1 cellular context compared by ENCODE assay signal in the genomic region with DNA sequence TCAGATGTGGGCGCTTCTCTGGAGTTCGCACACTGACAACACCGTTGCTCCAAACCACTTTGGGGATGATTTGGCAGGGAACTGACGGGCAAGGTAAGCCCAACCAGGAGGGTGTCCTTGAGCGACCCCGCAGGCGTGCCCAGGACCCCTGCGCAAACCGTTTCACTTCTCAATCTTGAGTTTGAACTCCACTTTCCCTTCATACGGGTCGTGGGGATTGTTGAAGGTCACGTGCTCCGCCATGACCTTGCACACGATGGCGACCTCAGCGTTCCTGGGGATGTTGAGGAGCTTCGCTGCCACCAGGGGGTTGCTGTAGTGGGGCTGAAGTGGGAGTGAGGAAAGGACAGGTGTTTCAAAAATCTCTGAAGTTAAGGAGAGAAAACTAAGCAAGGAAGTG.
TF ChIP-seq lines count a peak whose summit lies in the region.

No MANE protein-coding gene starts in this region.

TF ChIP-seq in HepG2, 621 proteins besides CTCF, POLR2A, EP300 and RAD21:
- TF ChIP-seq ZBTB2 (CRISPR knock-in tag; IDR thresholded peaks at IDR 0.05; ENCODE audit: low read depth) (no peak), TBX2 (CRISPR knock-in tag; IDR thresholded peaks at IDR 0.05; ENCODE audit: borderline replicate concordance) (no peak), ZNF780A (CRISPR knock-in tag; IDR thresholded peaks at IDR 0.05) (no peak), MATR3 (CRISPR knock-in tag; IDR thresholded peaks at IDR 0.05) (no peak), BCL6 (CRISPR knock-in tag; IDR thresholded peaks at IDR 0.05) (no peak), ZNF800 (CRISPR knock-in tag; IDR thresholded peaks at IDR 0.05) (no peak)
- TF ChIP-seq, protein P1, sequence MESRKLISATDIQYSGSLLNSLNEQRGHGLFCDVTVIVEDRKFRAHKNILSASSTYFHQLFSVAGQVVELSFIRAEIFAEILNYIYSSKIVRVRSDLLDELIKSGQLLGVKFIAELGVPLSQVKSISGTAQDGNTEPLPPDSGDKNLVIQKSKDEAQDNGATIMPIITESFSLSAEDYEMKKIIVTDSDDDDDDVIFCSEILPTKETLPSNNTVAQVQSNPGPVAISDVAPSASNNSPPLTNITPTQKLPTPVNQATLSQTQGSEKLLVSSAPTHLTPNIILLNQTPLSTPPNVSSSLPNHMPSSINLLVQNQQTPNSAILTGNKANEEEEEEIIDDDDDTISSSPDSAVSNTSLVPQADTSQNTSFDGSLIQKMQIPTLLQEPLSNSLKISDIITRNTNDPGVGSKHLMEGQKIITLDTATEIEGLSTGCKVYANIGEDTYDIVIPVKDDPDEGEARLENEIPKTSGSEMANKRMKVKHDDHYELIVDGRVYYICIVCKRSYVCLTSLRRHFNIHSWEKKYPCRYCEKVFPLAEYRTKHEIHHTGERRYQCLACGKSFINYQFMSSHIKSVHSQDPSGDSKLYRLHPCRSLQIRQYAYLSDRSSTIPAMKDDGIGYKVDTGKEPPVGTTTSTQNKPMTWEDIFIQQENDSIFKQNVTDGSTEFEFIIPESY (CRISPR knock-in tag; IDR thresholded peaks at IDR 0.05) = peak; percentile 96
